ENCODE assay signal across 1 cellular context in the genomic region with DNA sequence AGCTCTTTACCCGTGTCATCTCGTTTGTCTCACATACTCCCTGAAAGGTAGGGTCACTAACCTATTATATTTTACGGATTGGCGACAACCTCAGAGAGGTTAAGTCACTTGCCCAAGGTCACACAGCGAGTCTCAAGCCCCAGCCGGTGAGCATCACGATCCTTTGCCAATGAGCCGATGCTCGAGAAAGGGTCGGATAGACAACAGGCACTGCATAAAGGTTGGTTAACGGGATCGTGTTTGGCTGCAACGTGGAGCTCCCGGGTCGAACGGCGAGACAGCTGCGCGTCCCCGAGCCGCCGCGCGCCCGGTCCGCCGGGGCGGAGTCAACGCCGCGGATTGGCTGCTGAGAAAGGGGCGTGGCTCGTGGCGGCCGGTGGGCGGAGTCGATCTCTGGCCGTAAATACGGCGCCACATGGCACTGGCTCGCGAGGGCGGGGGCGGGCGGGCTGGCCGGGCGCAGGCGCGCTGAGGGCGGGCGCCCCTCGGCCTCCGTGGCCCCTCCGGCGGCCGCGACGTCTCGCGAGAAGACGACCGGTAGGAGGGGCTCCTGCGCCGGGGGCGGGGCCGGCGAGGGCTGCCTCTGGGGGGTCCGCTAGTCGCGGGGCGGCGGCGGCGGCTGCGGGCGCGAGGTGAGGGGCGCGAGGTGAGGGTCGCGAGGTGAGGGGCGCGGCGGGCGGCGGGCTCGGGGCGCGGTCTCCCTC.
A peak's percentile ranks its signal among the peaks of the same experiment; 100 is the strongest.
TF ChIP-seq lines count a peak whose summit lies in the region.

A gene (plus strand): TSS at position 598 of the 704 bp plus-strand sequence. CDS start 29,029 bp downstream, outside the sequence.

TF ChIP-seq in K562, 482 proteins besides CTCF, POLR2A, EP300 and RAD21 (continued from another document):
- TF ChIP-seq, protein P1, sequence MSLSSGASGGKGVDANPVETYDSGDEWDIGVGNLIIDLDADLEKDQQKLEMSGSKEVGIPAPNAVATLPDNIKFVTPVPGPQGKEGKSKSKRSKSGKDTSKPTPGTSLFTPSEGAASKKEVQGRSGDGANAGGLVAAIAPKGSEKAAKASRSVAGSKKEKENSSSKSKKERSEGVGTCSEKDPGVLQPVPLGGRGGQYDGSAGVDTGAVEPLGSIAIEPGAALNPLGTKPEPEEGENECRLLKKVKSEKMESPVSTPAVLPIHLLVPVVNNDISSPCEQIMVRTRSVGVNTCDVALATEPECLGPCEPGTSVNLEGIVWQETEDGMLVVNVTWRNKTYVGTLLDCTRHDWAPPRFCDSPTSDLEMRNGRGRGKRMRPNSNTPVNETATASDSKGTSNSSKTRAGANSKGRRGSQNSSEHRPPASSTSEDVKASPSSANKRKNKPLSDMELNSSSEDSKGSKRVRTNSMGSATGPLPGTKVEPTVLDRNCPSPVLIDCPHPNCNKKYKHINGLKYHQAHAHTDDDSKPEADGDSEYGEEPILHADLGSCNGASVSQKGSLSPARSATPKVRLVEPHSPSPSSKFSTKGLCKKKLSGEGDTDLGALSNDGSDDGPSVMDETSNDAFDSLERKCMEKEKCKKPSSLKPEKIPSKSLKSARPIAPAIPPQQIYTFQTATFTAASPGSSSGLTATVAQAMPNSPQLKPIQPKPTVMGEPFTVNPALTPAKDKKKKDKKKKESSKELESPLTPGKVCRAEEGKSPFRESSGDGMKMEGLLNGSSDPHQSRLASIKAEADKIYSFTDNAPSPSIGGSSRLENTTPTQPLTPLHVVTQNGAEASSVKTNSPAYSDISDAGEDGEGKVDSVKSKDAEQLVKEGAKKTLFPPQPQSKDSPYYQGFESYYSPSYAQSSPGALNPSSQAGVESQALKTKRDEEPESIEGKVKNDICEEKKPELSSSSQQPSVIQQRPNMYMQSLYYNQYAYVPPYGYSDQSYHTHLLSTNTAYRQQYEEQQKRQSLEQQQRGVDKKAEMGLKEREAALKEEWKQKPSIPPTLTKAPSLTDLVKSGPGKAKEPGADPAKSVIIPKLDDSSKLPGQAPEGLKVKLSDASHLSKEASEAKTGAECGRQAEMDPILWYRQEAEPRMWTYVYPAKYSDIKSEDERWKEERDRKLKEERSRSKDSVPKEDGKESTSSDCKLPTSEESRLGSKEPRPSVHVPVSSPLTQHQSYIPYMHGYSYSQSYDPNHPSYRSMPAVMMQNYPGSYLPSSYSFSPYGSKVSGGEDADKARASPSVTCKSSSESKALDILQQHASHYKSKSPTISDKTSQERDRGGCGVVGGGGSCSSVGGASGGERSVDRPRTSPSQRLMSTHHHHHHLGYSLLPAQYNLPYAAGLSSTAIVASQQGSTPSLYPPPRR (CRISPR knock-in tag; IDR thresholded peaks at IDR 0.05; ENCODE audit: borderline replicate concordance): no peak
- TF ChIP-seq, protein P2, sequence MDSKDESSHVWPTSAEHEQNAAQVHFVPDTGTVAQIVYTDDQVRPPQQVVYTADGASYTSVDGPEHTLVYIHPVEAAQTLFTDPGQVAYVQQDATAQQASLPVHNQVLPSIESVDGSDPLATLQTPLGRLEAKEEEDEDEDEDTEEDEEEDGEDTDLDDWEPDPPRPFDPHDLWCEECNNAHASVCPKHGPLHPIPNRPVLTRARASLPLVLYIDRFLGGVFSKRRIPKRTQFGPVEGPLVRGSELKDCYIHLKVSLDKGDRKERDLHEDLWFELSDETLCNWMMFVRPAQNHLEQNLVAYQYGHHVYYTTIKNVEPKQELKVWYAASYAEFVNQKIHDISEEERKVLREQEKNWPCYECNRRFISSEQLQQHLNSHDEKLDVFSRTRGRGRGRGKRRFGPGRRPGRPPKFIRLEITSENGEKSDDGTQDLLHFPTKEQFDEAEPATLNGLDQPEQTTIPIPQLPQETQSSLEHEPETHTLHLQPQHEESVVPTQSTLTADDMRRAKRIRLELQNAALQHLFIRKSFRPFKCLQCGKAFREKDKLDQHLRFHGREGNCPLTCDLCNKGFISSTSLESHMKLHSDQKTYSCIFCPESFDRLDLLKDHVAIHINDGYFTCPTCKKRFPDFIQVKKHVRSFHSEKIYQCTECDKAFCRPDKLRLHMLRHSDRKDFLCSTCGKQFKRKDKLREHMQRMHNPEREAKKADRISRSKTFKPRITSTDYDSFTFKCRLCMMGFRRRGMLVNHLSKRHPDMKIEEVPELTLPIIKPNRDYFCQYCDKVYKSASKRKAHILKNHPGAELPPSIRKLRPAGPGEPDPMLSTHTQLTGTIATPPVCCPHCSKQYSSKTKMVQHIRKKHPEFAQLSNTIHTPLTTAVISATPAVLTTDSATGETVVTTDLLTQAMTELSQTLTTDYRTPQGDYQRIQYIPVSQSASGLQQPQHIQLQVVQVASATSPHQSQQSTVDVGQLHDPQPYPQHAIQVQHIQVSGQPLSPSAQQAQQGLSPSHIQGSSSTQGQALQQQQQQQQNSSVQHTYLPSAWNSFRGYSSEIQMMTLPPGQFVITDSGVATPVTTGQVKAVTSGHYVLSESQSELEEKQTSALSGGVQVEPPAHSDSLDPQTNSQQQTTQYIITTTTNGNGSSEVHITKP (IDR thresholded peaks at IDR 0.05; ENCODE audit: partially characterized antibody): peak; percentile 26
- no peak for TF ChIP-seq TOE1 (IDR thresholded peaks at IDR 0.05; ENCODE audit: borderline replicate concordance)
- 0 out of 2 replicates have a peak, but pooled peaks have one; percentile 27 for TF ChIP-seq TOE1 (CRISPR knock-in tag; IDR thresholded peaks at IDR 0.05; ENCODE audit: borderline replicate concordance, low read depth)
- TF ChIP-seq SMARCA5 (IDR thresholded peaks at IDR 0.05): peak; percentile 99
- TF ChIP-seq MCM2 (IDR thresholded peaks at IDR 0.05; ENCODE audit: low read depth): no peak
- TF ChIP-seq NEUROD1 (IDR thresholded peaks at IDR 0.05; ENCODE audit: borderline replicate concordance, low read depth, low read length, partially characterized antibody): no peak
- peak; percentile 87 for TF ChIP-seq L3MBTL2 (IDR thresholded peaks at IDR 0.05)
- TF ChIP-seq, protein P3, sequence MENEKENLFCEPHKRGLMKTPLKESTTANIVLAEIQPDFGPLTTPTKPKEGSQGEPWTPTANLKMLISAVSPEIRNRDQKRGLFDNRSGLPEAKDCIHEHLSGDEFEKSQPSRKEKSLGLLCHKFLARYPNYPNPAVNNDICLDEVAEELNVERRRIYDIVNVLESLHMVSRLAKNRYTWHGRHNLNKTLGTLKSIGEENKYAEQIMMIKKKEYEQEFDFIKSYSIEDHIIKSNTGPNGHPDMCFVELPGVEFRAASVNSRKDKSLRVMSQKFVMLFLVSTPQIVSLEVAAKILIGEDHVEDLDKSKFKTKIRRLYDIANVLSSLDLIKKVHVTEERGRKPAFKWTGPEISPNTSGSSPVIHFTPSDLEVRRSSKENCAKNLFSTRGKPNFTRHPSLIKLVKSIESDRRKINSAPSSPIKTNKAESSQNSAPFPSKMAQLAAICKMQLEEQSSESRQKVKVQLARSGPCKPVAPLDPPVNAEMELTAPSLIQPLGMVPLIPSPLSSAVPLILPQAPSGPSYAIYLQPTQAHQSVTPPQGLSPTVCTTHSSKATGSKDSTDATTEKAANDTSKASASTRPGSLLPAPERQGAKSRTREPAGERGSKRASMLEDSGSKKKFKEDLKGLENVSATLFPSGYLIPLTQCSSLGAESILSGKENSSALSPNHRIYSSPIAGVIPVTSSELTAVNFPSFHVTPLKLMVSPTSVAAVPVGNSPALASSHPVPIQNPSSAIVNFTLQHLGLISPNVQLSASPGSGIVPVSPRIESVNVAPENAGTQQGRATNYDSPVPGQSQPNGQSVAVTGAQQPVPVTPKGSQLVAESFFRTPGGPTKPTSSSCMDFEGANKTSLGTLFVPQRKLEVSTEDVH (IDR thresholded peaks at IDR 0.05; ENCODE audit: low read depth, partially characterized antibody): peak; percentile 79
- TF ChIP-seq ARID1B (IDR thresholded peaks at IDR 0.05): peak; percentile 31; the same call in 1 of the 2 replicates
- no peak for TF ChIP-seq ZNF133 (CRISPR knock-in tag; IDR thresholded peaks at IDR 0.05)
- TF ChIP-seq, protein P4, sequence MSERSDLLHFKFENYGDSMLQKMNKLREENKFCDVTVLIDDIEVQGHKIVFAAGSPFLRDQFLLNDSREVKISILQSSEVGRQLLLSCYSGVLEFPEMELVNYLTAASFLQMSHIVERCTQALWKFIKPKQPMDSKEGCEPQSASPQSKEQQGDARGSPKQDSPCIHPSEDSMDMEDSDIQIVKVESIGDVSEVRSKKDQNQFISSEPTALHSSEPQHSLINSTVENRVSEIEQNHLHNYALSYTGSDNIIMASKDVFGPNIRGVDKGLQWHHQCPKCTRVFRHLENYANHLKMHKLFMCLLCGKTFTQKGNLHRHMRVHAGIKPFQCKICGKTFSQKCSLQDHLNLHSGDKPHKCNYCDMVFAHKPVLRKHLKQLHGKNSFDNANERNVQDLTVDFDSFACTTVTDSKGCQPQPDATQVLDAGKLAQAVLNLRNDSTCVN (CRISPR knock-in tag; IDR thresholded peaks at IDR 0.05): no peak
- peak; percentile 44 for TF ChIP-seq MEIS2 (IDR thresholded peaks at IDR 0.05; ENCODE audit: partially characterized antibody)
- peak; percentile 95 for TF ChIP-seq CHD4 (IDR thresholded peaks at IDR 0.05; ENCODE audit: insufficient read depth, insufficient replicate concordance, low read depth, low read length, poor library complexity, severe bottlenecking)
- TF ChIP-seq PHTF2 (CRISPR knock-in tag; IDR thresholded peaks at IDR 0.05): peak; percentile 19; the same call in 1 of the 2 replicates
- 0 out of 2 replicates have a peak, but pooled peaks have one; percentile 39 for TF ChIP-seq KLF10 (CRISPR knock-in tag; IDR thresholded peaks at IDR 0.05)
- TF ChIP-seq CHD2 (IDR thresholded peaks at IDR 0.05; ENCODE audit: low read depth, low read length): peak; percentile 89
- TF ChIP-seq, protein P5, sequence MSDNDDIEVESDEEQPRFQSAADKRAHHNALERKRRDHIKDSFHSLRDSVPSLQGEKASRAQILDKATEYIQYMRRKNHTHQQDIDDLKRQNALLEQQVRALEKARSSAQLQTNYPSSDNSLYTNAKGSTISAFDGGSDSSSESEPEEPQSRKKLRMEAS (CRISPR knock-in tag; IDR thresholded peaks at IDR 0.05): peak; percentile 63; the same call in 1 of the 2 replicates
- TF ChIP-seq, protein P6, sequence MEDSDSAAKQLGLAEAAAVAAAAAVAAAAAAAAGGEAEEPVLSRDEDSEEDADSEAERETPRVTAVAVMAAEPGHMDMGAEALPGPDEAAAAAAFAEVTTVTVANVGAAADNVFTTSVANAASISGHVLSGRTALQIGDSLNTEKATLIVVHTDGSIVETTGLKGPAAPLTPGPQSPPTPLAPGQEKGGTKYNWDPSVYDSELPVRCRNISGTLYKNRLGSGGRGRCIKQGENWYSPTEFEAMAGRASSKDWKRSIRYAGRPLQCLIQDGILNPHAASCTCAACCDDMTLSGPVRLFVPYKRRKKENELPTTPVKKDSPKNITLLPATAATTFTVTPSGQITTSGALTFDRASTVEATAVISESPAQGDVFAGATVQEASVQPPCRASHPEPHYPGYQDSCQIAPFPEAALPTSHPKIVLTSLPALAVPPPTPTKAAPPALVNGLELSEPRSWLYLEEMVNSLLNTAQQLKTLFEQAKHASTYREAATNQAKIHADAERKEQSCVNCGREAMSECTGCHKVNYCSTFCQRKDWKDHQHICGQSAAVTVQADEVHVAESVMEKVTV (CRISPR knock-in tag; IDR thresholded peaks at IDR 0.05): no peak
- TF ChIP-seq, protein P7, sequence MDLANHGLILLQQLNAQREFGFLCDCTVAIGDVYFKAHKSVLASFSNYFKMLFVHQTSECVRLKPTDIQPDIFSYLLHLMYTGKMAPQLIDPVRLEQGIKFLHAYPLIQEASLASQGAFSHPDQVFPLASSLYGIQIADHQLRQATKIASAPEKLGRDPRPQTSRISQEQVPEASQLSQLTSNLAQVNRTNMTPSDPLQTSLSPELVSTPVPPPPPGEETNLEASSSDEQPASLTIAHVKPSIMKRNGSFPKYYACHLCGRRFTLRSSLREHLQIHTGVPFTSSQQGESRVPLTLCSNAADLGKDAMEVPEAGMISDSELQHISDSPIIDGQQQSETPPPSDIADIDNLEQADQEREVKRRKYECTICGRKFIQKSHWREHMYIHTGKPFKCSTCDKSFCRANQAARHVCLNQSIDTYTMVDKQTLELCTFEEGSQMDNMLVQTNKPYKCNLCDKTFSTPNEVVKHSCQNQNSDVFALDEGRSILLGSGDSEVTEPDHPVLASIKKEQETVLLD (IDR thresholded peaks at IDR 0.05): peak; percentile 43
- TF ChIP-seq DIDO1 (tag; IDR thresholded peaks at IDR 0.05; ENCODE audit: low read depth): no peak
- TF ChIP-seq ZC3H8 (IDR thresholded peaks at IDR 0.05): peak; percentile 63; the same call in 1 of the 2 replicates
- TF ChIP-seq ELF4 (CRISPR knock-in tag; IDR thresholded peaks at IDR 0.05): no peak
- peak; percentile 38; the same call in 1 of the 2 replicates for TF ChIP-seq XRCC5 (IDR thresholded peaks at IDR 0.05; ENCODE audit: low read depth, low read length)
- TF ChIP-seq, protein P8, sequence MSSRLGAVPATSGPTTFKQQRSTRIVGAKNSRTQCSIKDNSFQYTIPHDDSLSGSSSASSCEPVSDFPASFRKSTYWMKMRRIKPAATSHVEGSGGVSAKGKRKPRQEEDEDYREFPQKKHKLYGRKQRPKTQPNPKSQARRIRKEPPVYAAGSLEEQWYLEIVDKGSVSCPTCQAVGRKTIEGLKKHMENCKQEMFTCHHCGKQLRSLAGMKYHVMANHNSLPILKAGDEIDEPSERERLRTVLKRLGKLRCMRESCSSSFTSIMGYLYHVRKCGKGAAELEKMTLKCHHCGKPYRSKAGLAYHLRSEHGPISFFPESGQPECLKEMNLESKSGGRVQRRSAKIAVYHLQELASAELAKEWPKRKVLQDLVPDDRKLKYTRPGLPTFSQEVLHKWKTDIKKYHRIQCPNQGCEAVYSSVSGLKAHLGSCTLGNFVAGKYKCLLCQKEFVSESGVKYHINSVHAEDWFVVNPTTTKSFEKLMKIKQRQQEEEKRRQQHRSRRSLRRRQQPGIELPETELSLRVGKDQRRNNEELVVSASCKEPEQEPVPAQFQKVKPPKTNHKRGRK (tag; IDR thresholded peaks at IDR 0.05): no peak
- TF ChIP-seq HDGF (IDR thresholded peaks at IDR 0.05): peak; percentile 100
- 0 out of 4 replicates have a peak, but pooled peaks of 1 of the 2 experiments have one; percentile 54 for TF ChIP-seq TRIM24 (IDR thresholded peaks at IDR 0.05)
- TF ChIP-seq ZSCAN29 (IDR thresholded peaks at IDR 0.05): 0 out of 2 replicates have a peak, but pooled peaks have one; percentile 33
- TF ChIP-seq MYC (IDR thresholded peaks at IDR 0.05; ENCODE audit: low read depth, low read length): peak; percentile 83
- TF ChIP-seq MYC (CRISPR knock-in tag; IDR thresholded peaks at IDR 0.05; ENCODE audit: borderline replicate concordance, low read depth): 0 out of 2 replicates have a peak, but pooled peaks have one; percentile 46
- peak; percentile 88; the same call in 1 of the 2 replicates for TF ChIP-seq ZBTB7A (IDR thresholded peaks at IDR 0.05; ENCODE audit: borderline replicate concordance, control insufficient read depth, low read depth, low read length)
- TF ChIP-seq CBX3 (IDR thresholded peaks at IDR 0.05; ENCODE audit: borderline replicate concordance in 1 of 2, low read length in 2 of 2): peak in 1 of 2 experiments; percentile 94; a peak in 2 of 3 replicates
- TF ChIP-seq ZBTB17 (CRISPR knock-in tag; IDR thresholded peaks at IDR 0.05): no peak
- TF ChIP-seq, protein P9, sequence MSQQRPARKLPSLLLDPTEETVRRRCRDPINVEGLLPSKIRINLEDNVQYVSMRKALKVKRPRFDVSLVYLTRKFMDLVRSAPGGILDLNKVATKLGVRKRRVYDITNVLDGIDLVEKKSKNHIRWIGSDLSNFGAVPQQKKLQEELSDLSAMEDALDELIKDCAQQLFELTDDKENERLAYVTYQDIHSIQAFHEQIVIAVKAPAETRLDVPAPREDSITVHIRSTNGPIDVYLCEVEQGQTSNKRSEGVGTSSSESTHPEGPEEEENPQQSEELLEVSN (IDR thresholded peaks at IDR 0.05; ENCODE audit: borderline replicate concordance in 1 of 2, extremely low read depth in 1 of 2, insufficient read depth in 1 of 2, insufficient read length in 1 of 2, low read depth in 1 of 2, low read length in 1 of 2, poor library complexity in 1 of 2, severe bottlenecking in 1 of 2): peak; percentile 71 to 76
